37 cellular contexts compared by ENCODE assay signal in genomic region chr19:13425151-13425550, GRCh38.
"Had no signal": no experiment of that assay in that cellular context is flagged by ENCODE, and none has a peak within 500 bp of the region (broad histone marks: within the 10 kb centered on the region; RNA-seq: fewer than 3 reads in every experiment).

No MANE protein-coding gene starts in this region.

- DNase-seq: activated CD4-positive, alpha-beta memory T cell treated with anti-CD3 and anti-CD28 coated beads, Interleukin-2, amount 10 ng/mL, durations not matched to agents 7 days and 5 days; activated CD4-positive, alpha-beta T cell treated with anti-CD3 and anti-CD28 coated beads for 1 hour; activated CD4-positive, alpha-beta T cell treated with anti-CD3 and anti-CD28 coated beads for 48 hours; activated CD4-positive, CD25-positive, alpha-beta regulatory T cell; activated CD8-positive, alpha-beta memory T cell treated with anti-CD3 and anti-CD28 coated beads for 24 hours; activated CD8-positive, alpha-beta memory T cell treated with anti-CD3 and anti-CD28 coated beads, Interleukin-2, amount 10 ng/mL, durations not matched to agents 7 days and 5 days; activated CD8-positive, alpha-beta memory T cell treated with anti-CD3 and anti-CD28 coated beads, Interleukin-2, amount 50 U/mL, for 48 hours; activated effector memory CD4-positive, alpha-beta T cell treated with anti-CD3 and anti-CD28 coated beads, Interleukin-2, amount 50 U/mL, for 16 hours; activated naive CD4-positive, alpha-beta T cell; activated naive CD8-positive, alpha-beta T cell treated with anti-CD3 and anti-CD28 coated beads, Interleukin-2, amount 10 ng/mL, durations not matched to agents 7 days and 5 days; activated T-cell treated with anti-CD3 and anti-CD28 coated beads, Interleukin-2, amount 50 U/mL, for 48 hours; amygdala; MG63; NCI-H1048; NCI-H1105 treated with DMSO at 0.1 percent for 48 hours; NCI-H1436; NCI-H1694; NCI-H1930; NCI-H2171 treated with DMSO at 0.1 percent for 48 hours; NCI-H2227 treated with DMSO at 0.1 percent for 48 hours; NCI-H446; NCI-H510A treated with DMSO at 0.1 percent for 48 hours; NK-92 treated with Interleukin-12 subunit alpha and Interleukin-12 subunit beta, amount 100 ng/mL, for 24 hours; PC-9; Right ventricle myocardium superior; SW 1271; T-helper 1 cell; T-helper 2 cell; T-helper 9 cell; WERI-Rb-1 had no signal

- H3K27ac ChIP-seq: ascending aorta, cardiac muscle cell, KMS-11, PC-9, WERI-Rb-1 had no signal

- H3K4me3 ChIP-seq: ascending aorta, cardiac muscle cell, MG63, PC-9 had no signal

- H3K27ac Mint-ChIP-seq: activated CD4-positive, alpha-beta memory T cell treated with anti-CD3 and anti-CD28 coated beads, Interleukin-2, amount 10 ng/mL, durations not matched to agents 7 days and 5 days; activated CD8-positive, alpha-beta memory T cell treated with anti-CD3 and anti-CD28 coated beads, Interleukin-2, amount 10 ng/mL, durations not matched to agents 7 days and 5 days; activated naive CD4-positive, alpha-beta T cell treated with anti-CD3 and anti-CD28 coated beads, Interleukin-2, amount 50 U/mL, for 24 hours; activated naive CD8-positive, alpha-beta T cell treated with anti-CD3 and anti-CD28 coated beads, Interleukin-2, amount 10 ng/mL, durations not matched to agents 7 days and 5 days; activated T-helper 17 cell treated with anti-CD3 and anti-CD28 coated beads, Interleukin-2, amount 50 U/mL, for 72 hours had no signal

- H3K4me1 Mint-ChIP-seq: activated CD4-positive, alpha-beta memory T cell treated with anti-CD3 and anti-CD28 coated beads, Interleukin-2, amount 10 ng/mL, durations not matched to agents 7 days and 5 days; activated CD8-positive, alpha-beta memory T cell treated with anti-CD3 and anti-CD28 coated beads, Interleukin-2, amount 10 ng/mL, durations not matched to agents 7 days and 5 days; activated naive CD4-positive, alpha-beta T cell treated with anti-CD3 and anti-CD28 coated beads, Interleukin-2, amount 50 U/mL, for 24 hours; activated naive CD8-positive, alpha-beta T cell treated with anti-CD3 and anti-CD28 coated beads, Interleukin-2, amount 10 ng/mL, durations not matched to agents 7 days and 5 days; activated T-helper 17 cell treated with anti-CD3 and anti-CD28 coated beads, Interleukin-2, amount 50 U/mL, for 72 hours; central memory CD8-positive, alpha-beta T cell had no signal

- H3K27me3 Mint-ChIP-seq: activated naive CD8-positive, alpha-beta T cell treated with anti-CD3 and anti-CD28 coated beads, Interleukin-2, amount 10 ng/mL, durations not matched to agents 7 days and 5 days had no signal

- H3K4me3 Mint-ChIP-seq: activated CD4-positive, alpha-beta memory T cell treated with anti-CD3 and anti-CD28 coated beads, Interleukin-2, amount 10 ng/mL, durations not matched to agents 7 days and 5 days; activated CD8-positive, alpha-beta memory T cell treated with anti-CD3 and anti-CD28 coated beads, Interleukin-2, amount 10 ng/mL, durations not matched to agents 7 days and 5 days; activated naive CD4-positive, alpha-beta T cell treated with anti-CD3 and anti-CD28 coated beads, Interleukin-2, amount 50 U/mL, for 24 hours; activated naive CD8-positive, alpha-beta T cell treated with anti-CD3 and anti-CD28 coated beads, Interleukin-2, amount 10 ng/mL, durations not matched to agents 7 days and 5 days; activated T-helper 17 cell treated with anti-CD3 and anti-CD28 coated beads, Interleukin-2, amount 50 U/mL, for 72 hours; central memory CD8-positive, alpha-beta T cell had no signal

- H3K27me3 ChIP-seq: ascending aorta, cardiac muscle cell had no signal

- H3K36me3 Mint-ChIP-seq: activated CD8-positive, alpha-beta memory T cell treated with anti-CD3 and anti-CD28 coated beads, Interleukin-2, amount 10 ng/mL, durations not matched to agents 7 days and 5 days; activated naive CD8-positive, alpha-beta T cell treated with anti-CD3 and anti-CD28 coated beads, Interleukin-2, amount 10 ng/mL, durations not matched to agents 7 days and 5 days had no signal

- FAIRE-seq: RCC 7860 had no signal

- H3K36me3 ChIP-seq: ascending aorta, cardiac muscle cell, MG63, WERI-Rb-1 had no signal

- ATAC-seq: activated CD8-positive, alpha-beta memory T cell treated with anti-CD3 and anti-CD28 coated beads, Interleukin-2, amount 10 ng/mL, durations not matched to agents 7 days and 5 days; activated T-helper 17 cell treated with anti-CD3 and anti-CD28 coated beads, Interleukin-2, amount 50 U/mL, for 72 hours had no signal

- H3K4me1 ChIP-seq: ascending aorta had no signal

- H3K9me3 Mint-ChIP-seq: central memory CD8-positive, alpha-beta T cell had no signal
